1 cellular context compared by ENCODE assay signal in genomic region chr2:54456526-54457325, GRCh38.
TF ChIP-seq lines count a peak whose summit lies in the region.

No MANE protein-coding gene starts in this region.

TF ChIP-seq in HepG2, 621 proteins besides CTCF, POLR2A, EP300 and RAD21 (continued from another document):
- TF ChIP-seq SAFB2 (CRISPR knock-in tag; IDR thresholded peaks at IDR 0.05; ENCODE audit: borderline replicate concordance, low read depth) (0 out of 2 replicates have a peak, but pooled peaks have one; percentile 13), ZSCAN31 (CRISPR knock-in tag; IDR thresholded peaks at IDR 0.05; ENCODE audit: low read depth) (peak; percentile 52; the same call in 1 of the 2 replicates), ZFP41 (CRISPR knock-in tag; IDR thresholded peaks at IDR 0.05; ENCODE audit: borderline replicate concordance) (0 out of 2 replicates have a peak, but pooled peaks have one; percentile 4), PATZ1 (CRISPR knock-in tag; IDR thresholded peaks at IDR 0.05) (peak; percentile 82), TGIF2 (CRISPR knock-in tag; IDR thresholded peaks at IDR 0.05) (no peak), TFAP4 (IDR thresholded peaks at IDR 0.05; ENCODE audit: borderline replicate concordance, low read depth) (peak; percentile 14; the same call in 1 of the 2 replicates), HOXA9 (CRISPR knock-in tag; IDR thresholded peaks at IDR 0.05; ENCODE audit: borderline replicate concordance) (no peak), ZFX (CRISPR knock-in tag; IDR thresholded peaks at IDR 0.05; ENCODE audit: low read depth) (peak; percentile 12; the same call in 1 of the 2 replicates), SRY (CRISPR knock-in tag; IDR thresholded peaks at IDR 0.05) (0 out of 2 replicates have a peak, but pooled peaks have one; percentile 19), GMEB1 (CRISPR knock-in tag; IDR thresholded peaks at IDR 0.05; ENCODE audit: borderline replicate concordance) (no peak), ZNF724P (CRISPR knock-in tag; IDR thresholded peaks at IDR 0.05; ENCODE audit: borderline replicate concordance) (peak; percentile 49; the same call in 1 of the 2 replicates), PPARG (CRISPR knock-in tag; conservative IDR thresholded peaks at IDR 0.05) (no peak)
TF ChIP-seq in HepG2: peak in this region for 37.
